12 cellular contexts compared by ENCODE assay signal in genomic region chr2:172082944-172083718, GRCh38. TPM values are rescaled to one million over a fixed set of nuclear protein-coding genes. Genes with fewer than 3 reads are reported as not detected.
A peak's percentile ranks its signal among the peaks of the same experiment; 100 is the strongest.
DNase-seq lines count a peak whose midpoint lies in the region; ATAC-seq and TF ChIP-seq lines count a peak whose summit lies in the region.
"Had no signal": no experiment of that assay in that cellular context is flagged by ENCODE, and none has a peak within 500 bp of the region (broad histone marks: within the 10 kb centered on the region; RNA-seq: fewer than 3 reads in every experiment).

No MANE protein-coding gene starts in this region.

- H3K9me3 ChIP-seq in CD8-positive, alpha-beta T cell (ENCODE audit: low read length), result no peaks in the 10 kb centered on the region
- H3K9me3 ChIP-seq in thyroid gland, result no peaks in the 10 kb centered on the region

- H3K36me3 ChIP-seq in CD8-positive, alpha-beta T cell (ENCODE audit: insufficient read depth, low read length), result no peaks in the 10 kb centered on the region
- no peaks in the 10 kb centered on the region for H3K36me3 ChIP-seq in thyroid gland

- no peak for TF ChIP-seq CTCF in CD8-positive, alpha-beta T cell (IDR thresholded peaks at IDR 0.05)
- TF ChIP-seq CTCF in HFF-Myc (IDR thresholded peaks at IDR 0.05; ENCODE audit: low read depth, low read length, missing control alignments) (no peak), natural killer cell (IDR thresholded peaks at IDR 0.05) (no peak), thyroid gland (IDR thresholded peaks at IDR 0.05) (no peak)

- peaks cover 87% of the 10 kb centered on the region for H3K27me3 ChIP-seq in CD8-positive, alpha-beta T cell (ENCODE audit: insufficient read depth, low read length)
- H3K27me3 ChIP-seq in thyroid gland, result peaks cover 60% of the 10 kb centered on the region

- TF ChIP-seq POLR2A in thyroid gland (IDR thresholded peaks at IDR 0.05), result no peak

- no peak overlapping the region for H3K27ac Mint-ChIP-seq in CD8-positive, alpha-beta T cell
- H3K27ac Mint-ChIP-seq in natural killer cell, result peak overlapping the region in 1 of 2 donors; percentile 37
- H3K27ac Mint-ChIP-seq: stimulated activated memory B cell treated with anti-CD40 and anti-IgM and Interleukin-4, amounts not matched to agents 10 μg/mL and 1 μg/mL and 100 μg/mL, for 72 hours had no signal

- no peaks in the 10 kb centered on the region for H3K36me3 Mint-ChIP-seq in CD8-positive, alpha-beta T cell
- no peaks in the 10 kb centered on the region for H3K36me3 Mint-ChIP-seq in natural killer cell
- H3K36me3 Mint-ChIP-seq: stimulated activated memory B cell treated with anti-CD40 and anti-IgM and Interleukin-4, amounts not matched to agents 10 μg/mL and 1 μg/mL and 100 μg/mL, for 72 hours had no signal

- H3K4me1 ChIP-seq in CD8-positive, alpha-beta T cell (ENCODE audit: insufficient read depth, low read length), result peaks cover 48% of the 10 kb centered on the region
- peaks cover 20 to 41% of the 10 kb centered on the region in 2 donors for H3K4me1 ChIP-seq in thyroid gland

- no peak overlapping the region for H3K4me3 ChIP-seq in CD8-positive, alpha-beta T cell (ENCODE audit: low read depth, low read length)
- H3K4me3 ChIP-seq in HFF-Myc (replicated peaks; ENCODE audit: low read depth, low read length) (peak overlapping the region; percentile 11; the same call in 1 of the 2 replicates), thyroid gland (replicated peaks in 1 of 3) (no peak overlapping the region)

- CTCF ChIA-PET in CD8-positive, alpha-beta T cell (lab: Charles Lee), result interaction anchor here (0.9 to 3.4 kb wide), 5 partner anchors 9 to 21 kb away, joined by 3 to 16 read pairs (median 3); partner anchors contain the start of gene DLX2

- intact Hi-C loops in CD8-positive, alpha-beta T cell (cut with DNase I, micrococcal nuclease), result loop anchor here in 1 of 2 experiments (5.0 kb wide), 1 partner anchor 1266 kb away; the partner anchor contains the start of gene GAD1
- intact Hi-C loops in natural killer cell (cut with micrococcal nuclease), result no loop called here
- intact Hi-C loops in thyroid gland (cut with DNase I), result no loop called here

- no peak for DNase-seq in CD8-positive, alpha-beta T cell
- no peak for DNase-seq in HFF-Myc (ENCODE audit: extremely low read depth, low read depth)
- DNase-seq in astrocyte of the hippocampus (ENCODE audit: low read depth, low spot score), result peak; percentile 47
- no peak for DNase-seq in natural killer cell
- no peak for DNase-seq in thyroid gland
- no peak for DNase-seq in NCI-H2227 (lab: John Stamatoyannopoulos, UW; ENCODE audit: unreplicated experiment)
- DNase-seq: activated B cell treated with CpG ODN at 0.5 μM for 24 hours had no signal

- H3K27me3 Mint-ChIP-seq in CD8-positive, alpha-beta T cell (ENCODE audit: low read depth), result peaks cover 84% of the 10 kb centered on the region
- H3K27me3 Mint-ChIP-seq in natural killer cell (ENCODE audit: low read depth in 2 of 2), result peaks cover 81 to 95% of the 10 kb centered on the region in 2 donors

- peaks cover 42% of the 10 kb centered on the region for H3K4me1 Mint-ChIP-seq in CD8-positive, alpha-beta T cell (ENCODE audit: low read depth)
- H3K4me1 Mint-ChIP-seq in natural killer cell, result peaks cover 63 to 64% of the 10 kb centered on the region in 2 donors

- 14 to 16% methylated on average over 35 to 43 of the region's 43 CpGs for WGBS in thyroid gland, 2 donors

- H3K9me3 Mint-ChIP-seq in CD8-positive, alpha-beta T cell, result peaks cover 3% of the 10 kb centered on the region
- no peaks in the 10 kb centered on the region for H3K9me3 Mint-ChIP-seq in natural killer cell

- POLR2A ChIA-PET in CD8-positive, alpha-beta T cell (lab: Charles Lee), result interaction anchor here (1.1 kb wide), 1 partner anchor 18 kb away, joined by 9 read pairs; no protein-coding TSS in a partner anchor

- H3K4me3 Mint-ChIP-seq in CD8-positive, alpha-beta T cell, result peak overlapping the region; percentile 54
- H3K4me3 Mint-ChIP-seq in natural killer cell, result peak overlapping the region; percentile 88
- H3K4me3 Mint-ChIP-seq: activated B cell treated with CpG ODN at 0.5 μM for 24 hours had no signal

- ATAC-seq in CD8-positive, alpha-beta T cell, result no peak
- ATAC-seq in natural killer cell (no peak), HG03280 (IDR thresholded peaks at IDR 0.05; ENCODE audit: unreplicated experiment) (no peak), HG03108 (IDR thresholded peaks at IDR 0.05; ENCODE audit: unreplicated experiment) (no peak)
- ATAC-seq: stimulated activated memory B cell treated with anti-CD40 and anti-IgM and Interleukin-4, amounts not matched to agents 10 μg/mL and 1 μg/mL and 100 μg/mL, for 72 hours had no signal

- H3K27ac ChIP-seq in CD8-positive, alpha-beta T cell (ENCODE audit: low read depth, low read length), result no peak overlapping the region
- no peak overlapping the region for H3K27ac ChIP-seq in thyroid gland

RNA-seq across cellular contexts. Expression of gene DLX1, which starts 2.2 kb away (rescaled TPM):
- not detected for total RNA-seq in CD8-positive, alpha-beta T cell
- total RNA-seq in natural killer cell (not detected), thyroid gland (1 to 10 TPM in 2 of 4 donors, under 1 TPM in 2; 0.68 to 1.5 (median 1.0) TPM)
- total RNA-seq: activated B cell treated with CpG ODN at 0.5 μM for 24 hours, cardiac septum, renal cortical epithelial cell had no signal

RNA-seq across cellular contexts. Expression of gene DLX2, which starts 19.6 kb away (rescaled TPM):
- total RNA-seq in CD8-positive, alpha-beta T cell, result under 1 TPM in 1 of 2 experiments, not detected in 1; 0.14 TPM
- total RNA-seq in natural killer cell, result under 1 TPM; 0.55 to 0.84 (median 0.78) TPM
- total RNA-seq in thyroid gland, result under 1 TPM in 3 of 4 donors, not detected in 1; 0.25 to 0.78 (median 0.40) TPM
- total RNA-seq: cardiac septum, renal cortical epithelial cell had no signal
